In genomic region chr17:69314246-69315030, GRCh38 we compare ENCODE assay signal across 13 cellular contexts. TPM values are rescaled to one million over a fixed set of nuclear protein-coding genes. Genes with fewer than 3 reads are reported as not detected.
DNase-seq lines count a peak whose midpoint lies in the region; ATAC-seq and TF ChIP-seq lines count a peak whose summit lies in the region.
"Had no signal": no experiment of that assay in that cellular context is flagged by ENCODE, and none has a peak within 500 bp of the region (broad histone marks: within the 10 kb centered on the region; RNA-seq: fewer than 3 reads in every experiment).

No MANE protein-coding gene starts in this region.

- H3K9me3 Mint-ChIP-seq in endodermal cell (no peaks in the 10 kb centered on the region), type B pancreatic cell (no peaks in the 10 kb centered on the region)
- no peaks in the 10 kb centered on the region for H3K9me3 Mint-ChIP-seq in activated CD8-positive, alpha-beta T cell treated with anti-CD3 and anti-CD28 coated beads, Interleukin-2, amount 10 ng/mL, durations not matched to agents 7 days and 5 days (ENCODE audit: insufficient read depth)
- H3K9me3 Mint-ChIP-seq: dendritic cell treated with granulocyte-macrophage colony-stimulating factor and Interleukin-4, amounts not matched to agents 40 ng/mL and 50 ng/mL, for 4 days; nephron had no signal

- H3K4me3 ChIP-seq in endodermal cell (ENCODE audit: low read length) (no peak overlapping the region), OCI-LY7 (ENCODE audit: low read depth, low read length, poor library complexity, severe bottlenecking) (no peak overlapping the region)
- H3K4me3 ChIP-seq: transverse colon had no signal

- H4K20me1 ChIP-seq in OCI-LY7 (ENCODE audit: insufficient read depth, low read length), result no peaks in the 10 kb centered on the region

- TF ChIP-seq CTCF in endodermal cell (conservative IDR thresholded peaks at IDR 0.05), result no peak
- no peak for TF ChIP-seq CTCF in type B pancreatic cell (conservative IDR thresholded peaks at IDR 0.05)
- TF ChIP-seq CTCF in OCI-LY7 (conservative IDR thresholded peaks at IDR 0.05; ENCODE audit: low read length), result no peak

- CTCF ChIA-PET in OCI-LY7 (lab: Charles Lee; ENCODE audit: unreplicated experiment), result interaction anchor here (1.3 kb wide), 1 partner anchor 53 kb away, joined by 3 read pairs; no protein-coding TSS in a partner anchor
- CTCF ChIA-PET in activated CD8-positive, alpha-beta T cell treated with anti-CD3 and anti-CD28 coated beads, Interleukin-2, amount 10 ng/mL, durations not matched to agents 7 days and 5 days (lab: Charles Lee), result interaction anchor here (1.1 kb wide), 1 partner anchor 12 kb away, joined by 3 read pairs; no protein-coding TSS in a partner anchor

- no peak overlapping the region for H3K4me3 Mint-ChIP-seq in endodermal cell
- no peak overlapping the region for H3K4me3 Mint-ChIP-seq in type B pancreatic cell
- H3K4me3 Mint-ChIP-seq in activated CD8-positive, alpha-beta T cell treated with anti-CD3 and anti-CD28 coated beads, Interleukin-2, amount 10 ng/mL, durations not matched to agents 7 days and 5 days, result no peak overlapping the region
- H3K4me3 Mint-ChIP-seq: dendritic cell treated with granulocyte-macrophage colony-stimulating factor and Interleukin-4, amounts not matched to agents 40 ng/mL and 50 ng/mL, for 4 days; nephron had no signal

- peak overlapping the region; percentile 52 for H3K27ac ChIP-seq in endodermal cell (ENCODE audit: low read depth, low read length)
- no peak overlapping the region for H3K27ac ChIP-seq in OCI-LY7 (ENCODE audit: low read depth, low read length, poor library complexity, severe bottlenecking)
- H3K27ac ChIP-seq: transverse colon had no signal

- no TSS peak for BruUV-seq in OCI-LY7 (replicated peaks; lab: Mats Ljungman, UMichigan)

- H3K4me1 ChIP-seq in endodermal cell (ENCODE audit: control insufficient read depth, insufficient read depth, low read length), result no peaks in the 10 kb centered on the region
- H3K4me1 ChIP-seq in OCI-LY7 (ENCODE audit: insufficient read depth, low read length, poor library complexity, severe bottlenecking), result no peaks in the 10 kb centered on the region
- H3K4me1 ChIP-seq: transverse colon had no signal

- H3K9ac ChIP-seq in endodermal cell (ENCODE audit: extremely low read depth, low read length, poor library complexity, severe bottlenecking), result no peak overlapping the region

- ATAC-seq in activated CD8-positive, alpha-beta T cell treated with anti-CD3 and anti-CD28 coated beads, Interleukin-2, amount 10 ng/mL, durations not matched to agents 7 days and 5 days, result no peak

- H3K79me2 ChIP-seq in OCI-LY7 (ENCODE audit: insufficient read depth, low read depth, low read length), result no peaks in the 10 kb centered on the region

- POLR2A ChIA-PET in OCI-LY7 (lab: Charles Lee), result interaction anchor here (0.6 to 1.9 kb wide), 8 partner anchors 9 to 1471 kb away, joined by 3 to 6 read pairs (median 4); partner anchors contain the start of gene ABCA5
- POLR2A ChIA-PET in activated CD8-positive, alpha-beta T cell treated with anti-CD3 and anti-CD28 coated beads, Interleukin-2, amount 10 ng/mL, durations not matched to agents 7 days and 5 days (lab: Charles Lee), result no interaction called here

- no peaks in the 10 kb centered on the region for H3K36me3 ChIP-seq in endodermal cell (ENCODE audit: control insufficient read depth, insufficient read depth, low read length)
- H3K36me3 ChIP-seq in OCI-LY7 (ENCODE audit: insufficient read depth, low read length), result no peaks in the 10 kb centered on the region

- no peaks in the 10 kb centered on the region for H3K9me3 ChIP-seq in endodermal cell (ENCODE audit: control insufficient read depth, low read length)
- no peaks in the 10 kb centered on the region for H3K9me3 ChIP-seq in OCI-LY7 (ENCODE audit: low read length)
- H3K9me3 ChIP-seq: transverse colon had no signal

- no peak overlapping the region for H2AFZ ChIP-seq in OCI-LY7 (ENCODE audit: low read length)

- no peaks in the 10 kb centered on the region for H3K9me2 ChIP-seq in OCI-LY7 (ENCODE audit: insufficient read depth, low read length)

- intact Hi-C loops in OCI-LY7 (cut with micrococcal nuclease; ENCODE audit: unreplicated experiment), result no loop called here

- WGBS in endodermal cell (ENCODE audit: insufficient coverage in 1 of 2, insufficient read length in 1 of 2), 2 experiments, result 95 to 100% methylated on average over 3 to 6 of the region's 6 CpGs

- no peaks in the 10 kb centered on the region for H3K4me1 Mint-ChIP-seq in endodermal cell
- H3K4me1 Mint-ChIP-seq in type B pancreatic cell (ENCODE audit: unreplicated experiment), result peaks cover 11% of the 10 kb centered on the region
- no peaks in the 10 kb centered on the region for H3K4me1 Mint-ChIP-seq in activated CD8-positive, alpha-beta T cell treated with anti-CD3 and anti-CD28 coated beads, Interleukin-2, amount 10 ng/mL, durations not matched to agents 7 days and 5 days (ENCODE audit: low read depth)

- in situ Hi-C loops in KBM-7 (cut with MboI; ENCODE audit: low pct_unique_long_range_greater_than_20kb, low sequenced_read_pairs), result no loop called here

- no peak overlapping the region for H3K27ac Mint-ChIP-seq in endodermal cell
- H3K27ac Mint-ChIP-seq in type B pancreatic cell, result peak overlapping the region; percentile 60
- no peak overlapping the region for H3K27ac Mint-ChIP-seq in activated CD8-positive, alpha-beta T cell treated with anti-CD3 and anti-CD28 coated beads, Interleukin-2, amount 10 ng/mL, durations not matched to agents 7 days and 5 days
- H3K27ac Mint-ChIP-seq: dendritic cell treated with granulocyte-macrophage colony-stimulating factor and Interleukin-4, amounts not matched to agents 40 ng/mL and 50 ng/mL, for 4 days had no signal

- DNase-seq in NCI-H1105 treated with DMSO at 0.1 percent for 48 hours (lab: John Stamatoyannopoulos, UW) (peak; percentile 20), NCI-H1105 (lab: John Stamatoyannopoulos, UW) (no peak), NCI-H774 (lab: John Stamatoyannopoulos, UW) (peak; percentile 87), endodermal cell (no peak), type B pancreatic cell (ENCODE audit: extremely low spot score, unreplicated experiment) (no peak), OCI-LY7 (ENCODE audit: low spot score) (no peak), KBM-7 (no peak)
- DNase-seq in activated CD8-positive, alpha-beta T cell treated with anti-CD3 and anti-CD28 coated beads, Interleukin-2, amount 10 ng/mL, durations not matched to agents 7 days and 5 days, result no peak
- DNase-seq: 8988T, GOT3, transverse colon had no signal

- H3K36me3 Mint-ChIP-seq in endodermal cell (ENCODE audit: low read depth), result no peaks in the 10 kb centered on the region
- H3K36me3 Mint-ChIP-seq in type B pancreatic cell, result no peaks in the 10 kb centered on the region
- H3K36me3 Mint-ChIP-seq in activated CD8-positive, alpha-beta T cell treated with anti-CD3 and anti-CD28 coated beads, Interleukin-2, amount 10 ng/mL, durations not matched to agents 7 days and 5 days (ENCODE audit: low read depth), result no peaks in the 10 kb centered on the region

- no peak overlapping the region for H3K4me2 ChIP-seq in OCI-LY7 (ENCODE audit: low read length)

- no peaks in the 10 kb centered on the region for H3K27me3 ChIP-seq in endodermal cell (ENCODE audit: control insufficient read depth, insufficient read depth, low read length, poor library complexity, severe bottlenecking)
- H3K27me3 ChIP-seq: transverse colon had no signal

- H3K27me3 Mint-ChIP-seq in endodermal cell (ENCODE audit: insufficient read depth) (no peaks in the 10 kb centered on the region), type B pancreatic cell (no peaks in the 10 kb centered on the region)
- H3K27me3 Mint-ChIP-seq in activated CD8-positive, alpha-beta T cell treated with anti-CD3 and anti-CD28 coated beads, Interleukin-2, amount 10 ng/mL, durations not matched to agents 7 days and 5 days (ENCODE audit: low read depth), result no peaks in the 10 kb centered on the region
- H3K27me3 Mint-ChIP-seq: dendritic cell treated with granulocyte-macrophage colony-stimulating factor and Interleukin-4, amounts not matched to agents 40 ng/mL and 50 ng/mL, for 4 days had no signal

RNA-seq across cellular contexts. Expression of gene ABCA5, which starts 12.5 kb away (rescaled TPM):
- total RNA-seq in endodermal cell (1 to 10 TPM; 2.7 to 2.8 TPM), type B pancreatic cell (ENCODE audit: low replicate concordance) (14.6 and 21.7 TPM in 2 replicates), OCI-LY7 (2022) (25.3 and 26.1 TPM in 2 replicates)
- 3.2 TPM for polyA plus RNA-seq in endodermal cell (2013, experiment 1 of 2)
- polyA plus RNA-seq in endodermal cell (2013, experiment 2 of 2), result 3.4 TPM
- total RNA-seq in OCI-LY7 (2014; rRNA removed; shearing (Covaris generic)), result 14.7 and 15.1 TPM in 2 replicates
- 10 to 100 TPM; 11.1 to 14.5 TPM for total RNA-seq in activated CD8-positive, alpha-beta T cell treated with anti-CD3 and anti-CD28 coated beads, Interleukin-2, amount 10 ng/mL, durations not matched to agents 7 days and 5 days

Comparison
In these comparisons a context has a peak if more than half of its experiments do, and no peak if none do; other contexts are left out.
1. DNase-seq: peak in NCI-H1105 treated with DMSO at 0.1 percent for 48 hours (single experiment) and NCI-H774 (single experiment); none in NCI-H1105 (single experiment), endodermal cell (single experiment), type B pancreatic cell (single experiment), OCI-LY7 (single experiment), activated CD8-positive, alpha-beta T cell treated with anti-CD3 and anti-CD28 coated beads, Interleukin-2, amount 10 ng/mL, durations not matched to agents 7 days and 5 days (single experiment) and KBM-7 (single experiment).